ENCODE assay signal across 8 cellular contexts in genomic region chr10:21724695-21725371, GRCh38.
DNase-seq lines count a peak whose midpoint lies in the region; ATAC-seq and TF ChIP-seq lines count a peak whose summit lies in the region.

No MANE protein-coding gene starts in this region.

- H3K27ac Mint-ChIP-seq in neural progenitor cell: peak overlapping the region; percentile 43

- H3K36me3 ChIP-seq in fibroblast of lung (ENCODE audit: control insufficient read depth, insufficient read depth, low read length): no peaks in the 10 kb centered on the region
- no peaks in the 10 kb centered on the region for H3K36me3 ChIP-seq in neural progenitor cell

- H3K79me2 ChIP-seq in fibroblast of lung (ENCODE audit: control insufficient read depth, insufficient read depth, low read length): no peaks in the 10 kb centered on the region
- H3K79me2 ChIP-seq in neural progenitor cell (ENCODE audit: low read depth): peaks cover 56% of the 10 kb centered on the region

- H3K4me3 ChIP-seq in fibroblast of lung (replicated peaks in 1 of 4; ENCODE audit: control extremely low read depth in 1 of 4, insufficient read depth in 1 of 4, low read depth in 3 of 4, low read length in 4 of 4) (no peak overlapping the region), neural progenitor cell (no peak overlapping the region)

- H2AFZ ChIP-seq in fibroblast of lung (ENCODE audit: low read length) (no peak overlapping the region), neural progenitor cell (replicated peaks) (no peak overlapping the region)

- peaks cover 21% of the 10 kb centered on the region for H3K36me3 Mint-ChIP-seq in neural progenitor cell

- peaks cover 33% of the 10 kb centered on the region for H3F3A ChIP-seq in neural progenitor cell (ENCODE audit: low read depth)

- H3K4me1 Mint-ChIP-seq in neural progenitor cell: peaks cover 49% of the 10 kb centered on the region

- H3K4me2 ChIP-seq in fibroblast of lung (ENCODE audit: extremely low read depth, insufficient read depth, low read length) (peak overlapping the region; percentile 28), neural progenitor cell (no peak overlapping the region)

- no peak overlapping the region for H3K9ac ChIP-seq in fibroblast of lung (ENCODE audit: insufficient read depth, low read length)
- no peak overlapping the region for H3K9ac ChIP-seq in neural progenitor cell

- no peaks in the 10 kb centered on the region for H3K9me3 ChIP-seq in fibroblast of lung (ENCODE audit: control insufficient read depth, insufficient read depth, low read depth, low read length)
- no peaks in the 10 kb centered on the region for H3K9me3 ChIP-seq in neural progenitor cell (ENCODE audit: low read depth)

- no peak overlapping the region for H3K27ac ChIP-seq in fibroblast of lung (ENCODE audit: insufficient read depth, low read length)
- peak overlapping the region; percentile 40 for H3K27ac ChIP-seq in neural progenitor cell

- DNase-seq in COR-L47 (lab: John Stamatoyannopoulos, UW) (peak; percentile 94), NCI-H226 (peak; percentile 99), fibroblast of lung (ENCODE audit: low read depth in 2 of 2) (peak; percentile 99 to 100), neural progenitor cell (ENCODE audit: low spot score) (peak; percentile 60), ecto neural progenitor cell (ENCODE audit: low spot score) (no peak)
- peak; percentile 45 for DNase-seq in activated CD4-positive, alpha-beta T cell treated with anti-CD3 and anti-CD28 coated beads for 48 hours

- no peak overlapping the region for H3K4me3 Mint-ChIP-seq in neural progenitor cell

- no peaks in the 10 kb centered on the region for H3K27me3 Mint-ChIP-seq in neural progenitor cell (ENCODE audit: insufficient read depth, low read depth)

- H4K20me1 ChIP-seq in fibroblast of lung (ENCODE audit: control insufficient read depth, extremely low read depth, insufficient read depth, low read length) (no peaks in the 10 kb centered on the region), neural progenitor cell (ENCODE audit: low read depth) (peaks cover 18% of the 10 kb centered on the region)

- H3K9me3 Mint-ChIP-seq in neural progenitor cell: no peaks in the 10 kb centered on the region

- ATAC-seq in GM19328 (IDR thresholded peaks at IDR 0.05; ENCODE audit: unreplicated experiment) (peak; percentile 73), HG03442 (IDR thresholded peaks at IDR 0.05; ENCODE audit: unreplicated experiment) (peak; percentile 85)

- H3K4me1 ChIP-seq in fibroblast of lung (ENCODE audit: control insufficient read depth, extremely low read depth, insufficient read depth, low read length): peaks cover 13% of the 10 kb centered on the region
- peaks cover 34% of the 10 kb centered on the region for H3K4me1 ChIP-seq in neural progenitor cell

- TF ChIP-seq CTCF in fibroblast of lung (conservative IDR thresholded peaks at IDR 0.05 in 1 of 2, IDR thresholded peaks at IDR 0.05 in 1 of 2; ENCODE audit: low read depth in 1 of 2, low read length in 2 of 2): no peak
- no peak for TF ChIP-seq CTCF in neural progenitor cell (IDR thresholded peaks at IDR 0.05)

- H3K27me3 ChIP-seq in fibroblast of lung (ENCODE audit: control insufficient read depth, insufficient read depth, low read length) (no peaks in the 10 kb centered on the region), neural progenitor cell (no peaks in the 10 kb centered on the region)
